11 cellular contexts compared by ENCODE assay signal in genomic region chr4:17781831-17782287, GRCh38. TPM values are rescaled to one million over a fixed set of nuclear protein-coding genes. Genes with fewer than 3 reads are reported as not detected.
DNase-seq lines count a peak whose midpoint lies in the region; ATAC-seq and TF ChIP-seq lines count a peak whose summit lies in the region.
"Had no signal": no experiment of that assay in that cellular context is flagged by ENCODE, and none has a peak within 500 bp of the region (broad histone marks: within the 10 kb centered on the region; RNA-seq: fewer than 3 reads in every experiment).

No MANE protein-coding gene starts in this region.

- TF ChIP-seq CTCF in sigmoid colon (IDR thresholded peaks at IDR 0.05) = no peak
- no peak for TF ChIP-seq CTCF in CD8-positive, alpha-beta T cell (IDR thresholded peaks at IDR 0.05)

- H3K4me3 ChIP-seq in sigmoid colon = peak overlapping the region; percentile 16 to 52 (median 44)
- no peak overlapping the region for H3K4me3 ChIP-seq in CD8-positive, alpha-beta T cell (ENCODE audit: low read depth, low read length)
- H3K4me3 ChIP-seq: lung had no signal

- DNase-seq in ELF-1 (ENCODE audit: low read depth, low spot score) = peak; percentile 13
- DNase-seq in activated CD8-positive, alpha-beta T cell treated with anti-CD3 and anti-CD28 coated beads, Interleukin-2, amount 10 ng/mL, durations not matched to agents 7 days and 5 days = no peak
- peak in 26 of 42 donors; percentile 4 to 56 (median 25) for DNase-seq in head of caudate nucleus
- DNase-seq in sigmoid colon = no peak
- no peak for DNase-seq in putamen (ENCODE audit: low spot score)
- no peak for DNase-seq in cerebellar nuclear complex (lab: John Stamatoyannopoulos, UW)
- no peak for DNase-seq in CD8-positive, alpha-beta T cell
- DNase-seq in NCI-H524 (lab: John Stamatoyannopoulos, UW) = no peak
- DNase-seq: adrenal gland, SW 1271 had no signal

- no peaks in the 10 kb centered on the region for H3K36me3 ChIP-seq in sigmoid colon
- H3K36me3 ChIP-seq in CD8-positive, alpha-beta T cell (ENCODE audit: insufficient read depth, low read length) = no peaks in the 10 kb centered on the region
- H3K36me3 ChIP-seq: adrenal gland had no signal

- H3K4me3 Mint-ChIP-seq in activated CD8-positive, alpha-beta T cell treated with anti-CD3 and anti-CD28 coated beads, Interleukin-2, amount 10 ng/mL, durations not matched to agents 7 days and 5 days = peak overlapping the region; percentile 27
- no peak overlapping the region for H3K4me3 Mint-ChIP-seq in CD8-positive, alpha-beta T cell

- no peak for TF ChIP-seq EP300 in sigmoid colon (IDR thresholded peaks at IDR 0.05)

- H3K27ac Mint-ChIP-seq in activated CD8-positive, alpha-beta T cell treated with anti-CD3 and anti-CD28 coated beads, Interleukin-2, amount 10 ng/mL, durations not matched to agents 7 days and 5 days = no peak overlapping the region
- H3K27ac Mint-ChIP-seq in CD8-positive, alpha-beta T cell = no peak overlapping the region

- no peak for ATAC-seq in activated CD8-positive, alpha-beta T cell treated with anti-CD3 and anti-CD28 coated beads, Interleukin-2, amount 10 ng/mL, durations not matched to agents 7 days and 5 days
- ATAC-seq in CD8-positive, alpha-beta T cell = no peak

- H3K27me3 ChIP-seq in sigmoid colon = peaks cover 0 to 33% (median 14%) of the 10 kb centered on the region in 3 donors
- H3K27me3 ChIP-seq in CD8-positive, alpha-beta T cell (ENCODE audit: insufficient read depth, low read length) = peaks cover 14% of the 10 kb centered on the region

- peaks cover 39% of the 10 kb centered on the region for H3K27me3 Mint-ChIP-seq in activated CD8-positive, alpha-beta T cell treated with anti-CD3 and anti-CD28 coated beads, Interleukin-2, amount 10 ng/mL, durations not matched to agents 7 days and 5 days (ENCODE audit: low read depth)
- H3K27me3 Mint-ChIP-seq in CD8-positive, alpha-beta T cell (ENCODE audit: low read depth) = peaks cover 34% of the 10 kb centered on the region

- no peaks in the 10 kb centered on the region for H3K9me3 ChIP-seq in sigmoid colon
- H3K9me3 ChIP-seq in CD8-positive, alpha-beta T cell (ENCODE audit: low read length) = no peaks in the 10 kb centered on the region
- H3K9me3 ChIP-seq: adrenal gland had no signal

- no peak overlapping the region for H3K27ac ChIP-seq in sigmoid colon
- no peak overlapping the region for H3K27ac ChIP-seq in CD8-positive, alpha-beta T cell (ENCODE audit: low read depth, low read length)
- H3K27ac ChIP-seq: adrenal gland had no signal

- H3K9me3 Mint-ChIP-seq in activated CD8-positive, alpha-beta T cell treated with anti-CD3 and anti-CD28 coated beads, Interleukin-2, amount 10 ng/mL, durations not matched to agents 7 days and 5 days (ENCODE audit: insufficient read depth) = no peaks in the 10 kb centered on the region
- H3K9me3 Mint-ChIP-seq in CD8-positive, alpha-beta T cell = no peaks in the 10 kb centered on the region

- no peak for TF ChIP-seq POLR2A in sigmoid colon (IDR thresholded peaks at IDR 0.05)

- peaks cover 0 to 22% (median 18%) of the 10 kb centered on the region in 4 donors for H3K4me1 ChIP-seq in sigmoid colon
- H3K4me1 ChIP-seq in CD8-positive, alpha-beta T cell (ENCODE audit: insufficient read depth, low read length) = peaks cover 7% of the 10 kb centered on the region

- CTCF ChIA-PET in activated CD8-positive, alpha-beta T cell treated with anti-CD3 and anti-CD28 coated beads, Interleukin-2, amount 10 ng/mL, durations not matched to agents 7 days and 5 days (lab: Charles Lee) = no interaction called here
- CTCF ChIA-PET in CD8-positive, alpha-beta T cell (lab: Charles Lee) = no interaction called here

- POLR2A ChIA-PET in activated CD8-positive, alpha-beta T cell treated with anti-CD3 and anti-CD28 coated beads, Interleukin-2, amount 10 ng/mL, durations not matched to agents 7 days and 5 days (lab: Charles Lee) = no interaction called here
- POLR2A ChIA-PET in CD8-positive, alpha-beta T cell (lab: Charles Lee) = interaction anchor here (0.6 kb wide), 1 partner anchor 965 kb away, joined by 3 read pairs; no protein-coding TSS in a partner anchor

- WGBS in sigmoid colon, 2 donors = 13 to 24% methylated on average over 27 of the region's 27 CpGs

- peaks cover 15% of the 10 kb centered on the region for H3K4me1 Mint-ChIP-seq in activated CD8-positive, alpha-beta T cell treated with anti-CD3 and anti-CD28 coated beads, Interleukin-2, amount 10 ng/mL, durations not matched to agents 7 days and 5 days (ENCODE audit: low read depth)
- H3K4me1 Mint-ChIP-seq in CD8-positive, alpha-beta T cell (ENCODE audit: low read depth) = peaks cover 23% of the 10 kb centered on the region

- intact Hi-C loops in head of caudate nucleus (cut with DNase I) (no loop called here), sigmoid colon (cut with DNase I) (no loop called here)
- intact Hi-C loops in CD8-positive, alpha-beta T cell (cut with DNase I, micrococcal nuclease) = no loop called here

- H3K36me3 Mint-ChIP-seq in activated CD8-positive, alpha-beta T cell treated with anti-CD3 and anti-CD28 coated beads, Interleukin-2, amount 10 ng/mL, durations not matched to agents 7 days and 5 days (ENCODE audit: low read depth) = no peaks in the 10 kb centered on the region
- no peaks in the 10 kb centered on the region for H3K36me3 Mint-ChIP-seq in CD8-positive, alpha-beta T cell

RNA-seq across cellular contexts. Expression of gene FAM184B, which starts 0.4 kb away (rescaled TPM):
- under 1 TPM in 1 of 2 experiments, not detected in 1; 0.03 TPM for total RNA-seq in activated CD8-positive, alpha-beta T cell treated with anti-CD3 and anti-CD28 coated beads, Interleukin-2, amount 10 ng/mL, durations not matched to agents 7 days and 5 days
- total RNA-seq in sigmoid colon = not detected
- polyA plus RNA-seq in sigmoid colon = under 1 TPM; under 0.01 to 0.23 (median 0.23) TPM
- total RNA-seq in CD8-positive, alpha-beta T cell = not detected

RNA-seq across cellular contexts. Expression of gene DCAF16, which starts 28.7 kb away (rescaled TPM):
- total RNA-seq in activated CD8-positive, alpha-beta T cell treated with anti-CD3 and anti-CD28 coated beads, Interleukin-2, amount 10 ng/mL, durations not matched to agents 7 days and 5 days = 10 to 100 TPM; 35.8 to 39.2 TPM
- total RNA-seq in sigmoid colon = 10 to 100 TPM; 23.2 to 31.5 (median 25.9) TPM
- 10 to 100 TPM in 1 of 3 donors, 1 to 10 TPM in 2; 5.8 to 14.0 (median 8.4) TPM for polyA plus RNA-seq in sigmoid colon
- 10 to 100 TPM; 82.2 to 83.4 TPM for total RNA-seq in CD8-positive, alpha-beta T cell

RNA-seq across cellular contexts. Expression of gene NCAPG, which starts 28.9 kb away (rescaled TPM):
- 10 to 100 TPM; 92.5 to 93.5 TPM for total RNA-seq in activated CD8-positive, alpha-beta T cell treated with anti-CD3 and anti-CD28 coated beads, Interleukin-2, amount 10 ng/mL, durations not matched to agents 7 days and 5 days
- under 1 TPM; under 0.01 to 0.68 (median 0.47) TPM for total RNA-seq in sigmoid colon
- polyA plus RNA-seq in sigmoid colon = 1 to 10 TPM in 2 of 3 donors, under 1 TPM in 1; under 0.01 to 8.2 (median 2.5) TPM
- total RNA-seq in CD8-positive, alpha-beta T cell = 1 to 10 TPM in 1 of 2 experiments, under 1 TPM in 1; 0.52 to 1.3 TPM

Comparison
In these comparisons a context has a peak if more than half of its experiments do, and no peak if none do; other contexts are left out.
1. DNase-seq: peak in ELF-1 (single experiment) and head of caudate nucleus (26 of 42); none in activated CD8-positive, alpha-beta T cell treated with anti-CD3 and anti-CD28 coated beads, Interleukin-2, amount 10 ng/mL, durations not matched to agents 7 days and 5 days (single experiment), sigmoid colon (single experiment), putamen (single experiment), cerebellar nuclear complex (0 of 2), CD8-positive, alpha-beta T cell (0 of 7) and NCI-H524 (0 of 2).
2. RNA of gene NCAPG, which starts 28.9 kb away (total RNA-seq): 92.5 to 93.5 TPM in activated CD8-positive, alpha-beta T cell treated with anti-CD3 and anti-CD28 coated beads, Interleukin-2, amount 10 ng/mL, durations not matched to agents 7 days and 5 days; 0.52 to 1.3 TPM in CD8-positive, alpha-beta T cell and under 0.01 to 0.68 TPM in sigmoid colon; every median in the first group is over 10 times any median in the second.